ENCODE assay signal across 1 cellular context in the genomic region with DNA sequence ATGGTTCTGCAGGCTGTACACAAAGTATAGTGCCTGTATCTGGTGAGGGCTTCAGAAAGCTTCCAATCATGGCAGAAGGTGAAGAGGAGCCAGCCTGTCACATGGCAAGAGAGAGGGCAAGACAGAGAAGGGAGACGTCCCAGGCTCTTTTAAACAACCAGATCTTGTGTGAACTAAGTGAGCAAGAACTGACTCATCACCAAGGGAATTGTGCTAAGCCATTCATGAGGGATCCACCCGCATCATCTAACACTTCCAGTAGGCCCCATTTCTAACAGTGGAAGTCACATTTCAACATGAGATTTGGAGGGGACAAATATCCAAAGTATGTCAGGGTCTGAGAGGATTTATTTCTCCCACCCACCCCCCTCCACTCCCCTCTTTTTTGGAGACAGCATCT.
TF ChIP-seq lines count a peak whose summit lies in the region.

No MANE protein-coding gene starts in this region.

TF ChIP-seq in IMR-90, 13 proteins besides CTCF, POLR2A, EP300 and RAD21 (continued from another document):
- TF ChIP-seq MAZ (IDR thresholded peaks at IDR 0.05; ENCODE audit: borderline replicate concordance, low read depth, low read length), result no peak
